Comparison of ENCODE assay signal across 17 cellular contexts in the genomic region with DNA sequence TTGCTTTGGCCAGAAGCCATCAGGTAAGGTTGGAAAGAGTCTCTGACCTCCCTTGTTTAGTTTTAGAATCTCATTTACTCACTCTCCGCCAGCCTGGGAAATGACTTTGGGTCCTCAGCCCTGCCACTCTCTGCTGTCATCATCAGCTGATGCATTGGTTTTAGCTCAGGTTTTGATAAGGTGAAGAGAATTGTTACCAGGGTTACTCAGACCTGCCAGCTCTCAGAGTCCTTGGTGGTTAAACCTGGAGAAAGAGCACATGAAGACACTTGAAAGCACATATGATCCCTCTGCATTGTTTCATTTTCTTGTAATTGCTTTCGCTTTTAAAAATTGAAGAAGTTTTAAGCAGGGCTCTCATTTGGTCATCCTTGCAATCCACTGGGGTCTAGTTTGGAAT. TPM values are rescaled to one million over a fixed set of nuclear protein-coding genes. Genes with fewer than 3 reads are reported as not detected.
DNase-seq lines count a peak whose midpoint lies in the region; ATAC-seq and TF ChIP-seq lines count a peak whose summit lies in the region.
"Had no signal": no experiment of that assay in that cellular context is flagged by ENCODE, and none has a peak within 500 bp of the region (broad histone marks: within the 10 kb centered on the region; RNA-seq: fewer than 3 reads in every experiment).

No MANE protein-coding gene starts in this region.

- DNase-seq in activated CD4-positive, alpha-beta T cell treated with anti-CD3 and anti-CD28 coated beads, Interleukin-2, amount 10 ng/mL, durations not matched to agents 24 days and 14 days: peak; percentile 75
- no peak for DNase-seq in activated CD4-positive, alpha-beta T cell treated with anti-CD3 and anti-CD28 coated beads, Interleukin-2, amount 50 U/mL, for 48 hours
- DNase-seq in GM12865 (ENCODE audit: low read depth) (peak; percentile 53), NCI-H187 treated with DMSO at 0.1 percent for 48 hours (lab: John Stamatoyannopoulos, UW) (peak; percentile 67), GOT3 (lab: John Stamatoyannopoulos, UW) (no peak), KG1 (lab: John Stamatoyannopoulos, UW) (no peak)
- DNase-seq: activated naive CD4-positive, alpha-beta T cell treated with anti-CD3 and anti-CD28 coated beads, Interleukin-2, amount 50 U/mL, for 16 hours; BE2C; effector memory CD8-positive, alpha-beta T cell; KBM-7; NCI-H1930; NCI-H510A; occipital lobe; SK-N-SH; spleen had no signal

- H3K27me3 Mint-ChIP-seq in activated CD4-positive, alpha-beta T cell treated with anti-CD3 and anti-CD28 coated beads, Interleukin-2, amount 10 ng/mL, durations not matched to agents 24 days and 14 days: no peaks in the 10 kb centered on the region
- H3K27me3 Mint-ChIP-seq in activated T-helper 17 cell treated with anti-CD3 and anti-CD28 coated beads, Interleukin-2, amount 50 U/mL, for 72 hours: no peaks in the 10 kb centered on the region
- H3K27me3 Mint-ChIP-seq: effector memory CD8-positive, alpha-beta T cell had no signal

- no peaks in the 10 kb centered on the region for H3K9me3 Mint-ChIP-seq in activated CD4-positive, alpha-beta T cell treated with anti-CD3 and anti-CD28 coated beads, Interleukin-2, amount 10 ng/mL, durations not matched to agents 24 days and 14 days
- H3K9me3 Mint-ChIP-seq in activated T-helper 17 cell treated with anti-CD3 and anti-CD28 coated beads, Interleukin-2, amount 50 U/mL, for 72 hours: no peaks in the 10 kb centered on the region
- H3K9me3 Mint-ChIP-seq: effector memory CD8-positive, alpha-beta T cell had no signal

- peak overlapping the region; percentile 56 for H3K27ac Mint-ChIP-seq in activated CD4-positive, alpha-beta T cell treated with anti-CD3 and anti-CD28 coated beads, Interleukin-2, amount 10 ng/mL, durations not matched to agents 24 days and 14 days
- H3K27ac Mint-ChIP-seq in activated T-helper 17 cell treated with anti-CD3 and anti-CD28 coated beads, Interleukin-2, amount 50 U/mL, for 72 hours: peak overlapping the region; percentile 69

- no peak overlapping the region for H3K4me3 ChIP-seq in GM12865 (ENCODE audit: low read depth, low read length)
- H3K4me3 ChIP-seq: spleen had no signal

- peaks cover 13% of the 10 kb centered on the region for H3K36me3 Mint-ChIP-seq in activated CD4-positive, alpha-beta T cell treated with anti-CD3 and anti-CD28 coated beads, Interleukin-2, amount 10 ng/mL, durations not matched to agents 24 days and 14 days (ENCODE audit: low read depth)
- peaks cover 14% of the 10 kb centered on the region for H3K36me3 Mint-ChIP-seq in activated T-helper 17 cell treated with anti-CD3 and anti-CD28 coated beads, Interleukin-2, amount 50 U/mL, for 72 hours (ENCODE audit: low read depth)

- intact Hi-C loops in activated CD4-positive, alpha-beta T cell treated with anti-CD3 and anti-CD28 coated beads, Interleukin-2, amount 10 ng/mL, durations not matched to agents 24 days and 14 days (cut with micrococcal nuclease): no loop called here

- no peak overlapping the region for H3K4me3 Mint-ChIP-seq in activated CD4-positive, alpha-beta T cell treated with anti-CD3 and anti-CD28 coated beads, Interleukin-2, amount 10 ng/mL, durations not matched to agents 24 days and 14 days
- peak overlapping the region; percentile 64 for H3K4me3 Mint-ChIP-seq in activated T-helper 17 cell treated with anti-CD3 and anti-CD28 coated beads, Interleukin-2, amount 50 U/mL, for 72 hours

- H3K4me1 Mint-ChIP-seq in activated CD4-positive, alpha-beta T cell treated with anti-CD3 and anti-CD28 coated beads, Interleukin-2, amount 10 ng/mL, durations not matched to agents 24 days and 14 days: peaks cover 38% of the 10 kb centered on the region
- peaks cover 11% of the 10 kb centered on the region for H3K4me1 Mint-ChIP-seq in activated T-helper 17 cell treated with anti-CD3 and anti-CD28 coated beads, Interleukin-2, amount 50 U/mL, for 72 hours

- no peak for ATAC-seq in activated T-helper 17 cell treated with anti-CD3 and anti-CD28 coated beads, Interleukin-2, amount 50 U/mL, for 72 hours (replicated peaks)
- no peak for ATAC-seq in HG02588 (IDR thresholded peaks at IDR 0.05; ENCODE audit: unreplicated experiment)
- ATAC-seq: effector memory CD8-positive, alpha-beta T cell had no signal

- TF ChIP-seq CTCF in GM12865 (IDR thresholded peaks at IDR 0.05; ENCODE audit: insufficient read depth, low read depth, low read length, missing control alignments): no peak

RNA-seq across cellular contexts. Expression of gene CROT, which starts 4.0 kb away (rescaled TPM):
- total RNA-seq in activated CD4-positive, alpha-beta T cell treated with anti-CD3 and anti-CD28 coated beads, Interleukin-2, amount 10 ng/mL, durations not matched to agents 24 days and 14 days: 6.2 and 7.1 TPM in 2 replicates
- 1 to 10 TPM; 9.2 to 9.3 TPM for total RNA-seq in activated T-helper 17 cell treated with anti-CD3 and anti-CD28 coated beads, Interleukin-2, amount 50 U/mL, for 72 hours

Comparison
In these comparisons a context has a peak if more than half of its experiments do, and no peak if none do; other contexts are left out.
1. DNase-seq: peak in activated CD4-positive, alpha-beta T cell treated with anti-CD3 and anti-CD28 coated beads, Interleukin-2, amount 10 ng/mL, durations not matched to agents 24 days and 14 days (single experiment), GM12865 (single experiment) and NCI-H187 treated with DMSO at 0.1 percent for 48 hours (single experiment); none in activated CD4-positive, alpha-beta T cell treated with anti-CD3 and anti-CD28 coated beads, Interleukin-2, amount 50 U/mL, for 48 hours (0 of 2), GOT3 (single experiment) and KG1 (single experiment).